20 cellular contexts compared by ENCODE assay signal in the genomic region with DNA sequence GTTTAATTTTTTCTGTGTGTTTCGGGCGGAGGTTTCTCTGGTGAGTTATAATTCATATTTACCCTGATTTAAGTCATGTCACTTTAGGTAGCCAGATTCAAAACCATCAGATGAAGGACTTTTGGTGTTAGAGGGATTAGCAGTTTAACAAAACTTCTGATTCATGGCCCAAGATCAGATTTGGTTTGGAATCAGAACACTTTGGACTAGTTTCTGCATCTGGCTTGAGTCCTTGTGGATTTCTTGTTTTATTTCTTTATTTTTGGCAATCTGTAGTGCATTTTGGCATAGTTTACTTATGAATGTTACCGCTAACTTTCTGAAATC. TPM values are rescaled to one million over a fixed set of nuclear protein-coding genes. Genes with fewer than 3 reads are reported as not detected.
DNase-seq lines count a peak whose midpoint lies in the region; ATAC-seq and TF ChIP-seq lines count a peak whose summit lies in the region.
"Had no signal": no experiment of that assay in that cellular context is flagged by ENCODE, and none has a peak within 500 bp of the region (broad histone marks: within the 10 kb centered on the region; RNA-seq: fewer than 3 reads in every experiment).

No MANE protein-coding gene starts in this region.

- peaks cover 61% of the 10 kb centered on the region for H3K4me1 Mint-ChIP-seq in brain

- TF ChIP-seq EP300 in ovary (IDR thresholded peaks at IDR 0.05) = no peak

- no peak for ATAC-seq in HG02870 (IDR thresholded peaks at IDR 0.05; ENCODE audit: unreplicated experiment)
- ATAC-seq: lower lobe of right lung had no signal

- peaks cover 12% of the 10 kb centered on the region for H3K27me3 Mint-ChIP-seq in brain

- intact Hi-C loops in ovary (cut with DNase I) = loop anchor here (5.0 to 10.0 kb wide), 5 partner anchors 77 to 717 kb away; a partner anchor contains a TSS

- DNase-seq in LNCaP clone FGC (ENCODE audit: low read depth) (no peak), midbrain (lab: John Stamatoyannopoulos, UW) (peak; percentile 40), NCI-H226 (no peak), ovary (no peak), nucleus accumbens (lab: John Stamatoyannopoulos, UW) (no peak)
- DNase-seq: activated naive CD4-positive, alpha-beta T cell treated with anti-CD3 and anti-CD28 coated beads, Interleukin-2, amount 50 U/mL, for 16 hours; DMS153; effector CD4-positive, alpha-beta T cell; GDM1; lower lobe of right lung; NCI-H526 treated with DMSO at 0.1 percent for 48 hours; SHP77 treated with DMSO at 0.1 percent for 48 hours; substantia nigra had no signal

- H3K4me1 ChIP-seq in stomach smooth muscle (ENCODE audit: control insufficient read depth, insufficient read depth, low read length) (peaks cover 28% of the 10 kb centered on the region), ovary (ENCODE audit: insufficient read depth) (peaks cover 7% of the 10 kb centered on the region)

- peak overlapping the region; percentile 91 to 99 (median 97) for H3K4me3 Mint-ChIP-seq in brain
- H3K4me3 Mint-ChIP-seq: activated T-helper 1 cell treated with anti-CD3 and anti-CD28 coated beads, Interleukin-12 subunit alpha, Interleukin-12 subunit beta, Interleukin-2, Interleukin-4 antibody, amounts not matched to agents 30 ng/mL and 10 ng/mL and 1 ng/mL, durations not matched to agents 14 hours and 24 hours and 36 hours; CD14-positive monocyte had no signal

- TF ChIP-seq POLR2A in ovary (IDR thresholded peaks at IDR 0.05) = no peak

- H3K27ac ChIP-seq in stomach smooth muscle (ENCODE audit: low read length) (peak overlapping the region; percentile 62), ovary (no peak overlapping the region)
- H3K27ac ChIP-seq: parathyroid adenoma, vagina had no signal

- H3K4me3 ChIP-seq in LNCaP clone FGC (ENCODE audit: low read depth, low read length) = peak overlapping the region; percentile 83
- H3K4me3 ChIP-seq in stomach smooth muscle (ENCODE audit: low read length in 2 of 2) = no peak overlapping the region
- no peak overlapping the region for H3K4me3 ChIP-seq in ovary
- H3K4me3 ChIP-seq: vagina had no signal

- TF ChIP-seq CTCF in LNCaP clone FGC (IDR thresholded peaks at IDR 0.05; ENCODE audit: control insufficient read depth, extremely low read depth, insufficient read depth) (no peak), brain (conservative IDR thresholded peaks at IDR 0.05) (no peak), ovary (IDR thresholded peaks at IDR 0.05) (no peak)

- H3K27ac Mint-ChIP-seq in brain = peak overlapping the region in 4 of 5 experiments; percentile 96 to 99 (median 98)
- H3K27ac Mint-ChIP-seq: activated T-helper 1 cell treated with anti-CD3 and anti-CD28 coated beads, Interleukin-12 subunit alpha, Interleukin-12 subunit beta, Interleukin-2, Interleukin-4 antibody, amounts not matched to agents 30 ng/mL and 10 ng/mL and 1 ng/mL, durations not matched to agents 14 hours and 24 hours and 36 hours; CD14-positive monocyte had no signal

- H3K9ac ChIP-seq in stomach smooth muscle (ENCODE audit: low read length in 2 of 2) = peak overlapping the region; percentile 4 to 14
- H3K9ac ChIP-seq: parathyroid adenoma had no signal

- H3K36me3 ChIP-seq in stomach smooth muscle (ENCODE audit: control insufficient read depth in 2 of 2, insufficient read depth in 2 of 2, low read length in 2 of 2) = no peaks in the 10 kb centered on the region
- no peaks in the 10 kb centered on the region for H3K36me3 ChIP-seq in ovary
- H3K36me3 ChIP-seq: lower lobe of right lung, vagina had no signal

- H3K9me3 ChIP-seq in stomach smooth muscle (ENCODE audit: control insufficient read depth in 2 of 2, low read length in 2 of 2) (no peaks in the 10 kb centered on the region), ovary (no peaks in the 10 kb centered on the region)
- H3K9me3 ChIP-seq: lower lobe of right lung, vagina had no signal

- H3K27me3 ChIP-seq in stomach smooth muscle (ENCODE audit: control insufficient read depth in 1 of 2, insufficient read depth in 2 of 2, low read length in 2 of 2) (no peaks in the 10 kb centered on the region), ovary (no peaks in the 10 kb centered on the region)
- H3K27me3 ChIP-seq: vagina had no signal

- H3K36me3 Mint-ChIP-seq in brain = no peaks in the 10 kb centered on the region

- no peaks in the 10 kb centered on the region for H3K9me3 Mint-ChIP-seq in brain
- H3K9me3 Mint-ChIP-seq: activated T-helper 1 cell treated with anti-CD3 and anti-CD28 coated beads, Interleukin-12 subunit alpha, Interleukin-12 subunit beta, Interleukin-2, Interleukin-4 antibody, amounts not matched to agents 30 ng/mL and 10 ng/mL and 1 ng/mL, durations not matched to agents 14 hours and 24 hours and 36 hours had no signal

- 83 to 88% (median 87%) methylated on average over 3 of the region's 3 CpGs for WGBS in ovary, 3 donors

RNA-seq across cellular contexts. Expression of a gene that starts 3.5 kb away (rescaled TPM):
- polyA plus RNA-seq in brain (ENCODE audit: insufficient read depth, low read depth, low replicate concordance) (38.5 TPM), ovary (10 to 100 TPM; 11.0 to 11.5 TPM)
- total RNA-seq in ovary = 10 to 100 TPM; 11.1 to 75.2 (median 20.6) TPM
